ENCODE assay signal across 1 cellular context in the genomic region with DNA sequence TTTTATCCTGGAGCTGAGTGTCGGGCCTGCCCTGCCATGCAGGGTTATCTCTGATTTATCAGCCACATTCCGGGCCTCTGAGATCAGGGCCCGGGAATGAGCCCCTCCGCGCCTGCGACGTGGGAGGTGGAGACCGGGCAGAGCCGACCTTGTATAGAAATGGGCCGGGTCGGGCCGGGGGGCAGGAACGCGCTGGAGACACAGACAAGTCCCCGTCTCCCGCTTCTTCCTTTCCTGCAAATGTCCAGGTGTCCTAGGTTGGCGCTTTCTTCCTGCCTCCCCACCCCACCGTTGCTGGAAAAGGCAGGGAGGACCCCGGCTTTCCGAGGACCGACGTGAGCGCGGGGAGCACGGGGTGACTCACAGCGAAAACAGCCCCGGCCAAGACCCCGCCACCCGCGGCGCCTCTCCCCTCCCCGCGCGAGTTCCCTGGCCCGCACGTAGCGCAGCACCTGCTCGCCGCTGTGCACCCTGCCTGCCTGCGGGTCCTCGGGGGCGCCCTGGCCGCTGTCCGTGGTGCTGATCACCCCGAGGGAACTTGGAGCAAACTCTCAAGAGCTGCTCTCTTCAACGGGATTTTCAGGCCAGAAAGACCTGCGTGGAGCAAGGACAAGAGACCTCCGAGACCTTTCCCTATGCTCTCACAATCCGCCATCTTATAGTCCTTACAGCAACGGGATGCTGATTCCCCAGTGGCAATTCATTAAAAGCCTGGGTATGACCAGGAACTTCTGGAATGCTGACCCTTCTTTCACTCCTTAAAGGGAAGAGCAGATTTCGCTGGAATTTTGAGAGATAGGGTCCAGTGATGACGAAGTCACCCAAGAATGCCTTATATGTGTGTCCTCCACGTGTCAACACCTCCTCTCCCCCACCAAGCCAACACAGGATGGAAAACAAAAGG.
TF ChIP-seq lines count a peak whose summit lies in the region.

No MANE protein-coding gene starts in this region.

TF ChIP-seq in HepG2, 621 proteins besides CTCF, POLR2A, EP300 and RAD21 (continued from another document and continues in another):
- TF ChIP-seq, protein P1, sequence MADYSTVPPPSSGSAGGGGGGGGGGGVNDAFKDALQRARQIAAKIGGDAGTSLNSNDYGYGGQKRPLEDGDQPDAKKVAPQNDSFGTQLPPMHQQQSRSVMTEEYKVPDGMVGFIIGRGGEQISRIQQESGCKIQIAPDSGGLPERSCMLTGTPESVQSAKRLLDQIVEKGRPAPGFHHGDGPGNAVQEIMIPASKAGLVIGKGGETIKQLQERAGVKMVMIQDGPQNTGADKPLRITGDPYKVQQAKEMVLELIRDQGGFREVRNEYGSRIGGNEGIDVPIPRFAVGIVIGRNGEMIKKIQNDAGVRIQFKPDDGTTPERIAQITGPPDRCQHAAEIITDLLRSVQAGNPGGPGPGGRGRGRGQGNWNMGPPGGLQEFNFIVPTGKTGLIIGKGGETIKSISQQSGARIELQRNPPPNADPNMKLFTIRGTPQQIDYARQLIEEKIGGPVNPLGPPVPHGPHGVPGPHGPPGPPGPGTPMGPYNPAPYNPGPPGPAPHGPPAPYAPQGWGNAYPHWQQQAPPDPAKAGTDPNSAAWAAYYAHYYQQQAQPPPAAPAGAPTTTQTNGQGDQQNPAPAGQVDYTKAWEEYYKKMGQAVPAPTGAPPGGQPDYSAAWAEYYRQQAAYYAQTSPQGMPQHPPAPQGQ (CRISPR knock-in tag; IDR thresholded peaks at IDR 0.05; ENCODE audit: borderline replicate concordance): no peak
- TF ChIP-seq FOSL1 (CRISPR knock-in tag; IDR thresholded peaks at IDR 0.05; ENCODE audit: borderline replicate concordance) (no peak), ARNT (IDR thresholded peaks at IDR 0.05) (no peak), ZNF33A (CRISPR knock-in tag; IDR thresholded peaks at IDR 0.05; ENCODE audit: borderline replicate concordance) (no peak), CBX1 (IDR thresholded peaks at IDR 0.05; ENCODE audit: low read depth) (no peak), HOXD1 (CRISPR knock-in tag; IDR thresholded peaks at IDR 0.05) (peak; percentile 94), XRCC5 (optimal IDR thresholded peaks at IDR 0.05; ENCODE audit: low read length) (peak; percentile 86), ATF7 (IDR thresholded peaks at IDR 0.05) (no peak), ATF7 (CRISPR knock-in tag; IDR thresholded peaks at IDR 0.05) (0 out of 2 replicates have a peak, but pooled peaks have one; percentile 27), MTA3 (CRISPR knock-in tag; IDR thresholded peaks at IDR 0.05) (peak; percentile 94), NFE2 (CRISPR knock-in tag; IDR thresholded peaks at IDR 0.05) (no peak), ZBTB3 (CRISPR knock-in tag; IDR thresholded peaks at IDR 0.05; ENCODE audit: borderline replicate concordance, low read depth) (peak; percentile 87; the same call in 1 of the 2 replicates), ZNF780A (CRISPR knock-in tag; IDR thresholded peaks at IDR 0.05) (peak; percentile 97), FOXO1 (CRISPR knock-in tag; IDR thresholded peaks at IDR 0.05) (peak; percentile 88), FOXA1 (IDR thresholded peaks at IDR 0.05) (no peak), FOXA1 (CRISPR knock-in tag; IDR thresholded peaks at IDR 0.05) (no peak), NONO (IDR thresholded peaks at IDR 0.05) (no peak), NONO (CRISPR knock-in tag; conservative IDR thresholded peaks at IDR 0.05) (0 out of 2 replicates have a peak, but pooled peaks have one; percentile 36), HHEX (CRISPR knock-in tag; IDR thresholded peaks at IDR 0.05) (no peak), JUN (CRISPR knock-in tag; IDR thresholded peaks at IDR 0.05) (no peak), KDM2A (CRISPR knock-in tag; IDR thresholded peaks at IDR 0.05; ENCODE audit: borderline replicate concordance, low read depth) (peak; percentile 96), SAP130 (CRISPR knock-in tag; IDR thresholded peaks at IDR 0.05; ENCODE audit: low read depth) (peak; percentile 97), ARID2 (CRISPR knock-in tag; IDR thresholded peaks at IDR 0.05; ENCODE audit: borderline replicate concordance) (peak; percentile 60; the same call in 1 of the 2 replicates), CBX2 (IDR thresholded peaks at IDR 0.05; ENCODE audit: low read depth, low read length) (no peak), CBX2 (CRISPR knock-in tag; IDR thresholded peaks at IDR 0.05; ENCODE audit: low read depth) (no peak), ZSCAN25 (CRISPR knock-in tag; IDR thresholded peaks at IDR 0.05) (peak; percentile 97), MTA1 (CRISPR knock-in tag; IDR thresholded peaks at IDR 0.05; ENCODE audit: borderline replicate concordance) (peak; percentile 46; the same call in 1 of the 2 replicates), ZSCAN31 (CRISPR knock-in tag; IDR thresholded peaks at IDR 0.05; ENCODE audit: low read depth) (peak; percentile 70; the same call in 1 of the 2 replicates)
- TF ChIP-seq, protein P2, sequence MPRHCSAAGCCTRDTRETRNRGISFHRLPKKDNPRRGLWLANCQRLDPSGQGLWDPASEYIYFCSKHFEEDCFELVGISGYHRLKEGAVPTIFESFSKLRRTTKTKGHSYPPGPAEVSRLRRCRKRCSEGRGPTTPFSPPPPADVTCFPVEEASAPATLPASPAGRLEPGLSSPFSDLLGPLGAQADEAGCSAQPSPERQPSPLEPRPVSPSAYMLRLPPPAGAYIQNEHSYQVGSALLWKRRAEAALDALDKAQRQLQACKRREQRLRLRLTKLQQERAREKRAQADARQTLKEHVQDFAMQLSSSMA (CRISPR knock-in tag; IDR thresholded peaks at IDR 0.05): no peak
- TF ChIP-seq, protein P3, sequence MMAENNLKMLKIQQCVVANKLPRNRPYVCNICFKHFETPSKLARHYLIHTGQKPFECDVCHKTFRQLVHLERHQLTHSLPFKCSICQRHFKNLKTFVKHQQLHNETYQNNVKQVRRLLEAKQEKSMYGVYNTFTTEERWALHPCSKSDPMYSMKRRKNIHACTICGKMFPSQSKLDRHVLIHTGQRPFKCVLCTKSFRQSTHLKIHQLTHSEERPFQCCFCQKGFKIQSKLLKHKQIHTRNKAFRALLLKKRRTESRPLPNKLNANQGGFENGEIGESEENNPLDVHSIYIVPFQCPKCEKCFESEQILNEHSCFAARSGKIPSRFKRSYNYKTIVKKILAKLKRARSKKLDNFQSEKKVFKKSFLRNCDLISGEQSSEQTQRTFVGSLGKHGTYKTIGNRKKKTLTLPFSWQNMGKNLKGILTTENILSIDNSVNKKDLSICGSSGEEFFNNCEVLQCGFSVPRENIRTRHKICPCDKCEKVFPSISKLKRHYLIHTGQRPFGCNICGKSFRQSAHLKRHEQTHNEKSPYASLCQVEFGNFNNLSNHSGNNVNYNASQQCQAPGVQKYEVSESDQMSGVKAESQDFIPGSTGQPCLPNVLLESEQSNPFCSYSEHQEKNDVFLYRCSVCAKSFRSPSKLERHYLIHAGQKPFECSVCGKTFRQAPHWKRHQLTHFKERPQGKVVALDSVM (CRISPR knock-in tag; IDR thresholded peaks at IDR 0.05): 0 out of 2 replicates have a peak, but pooled peaks have one; percentile 17
- TF ChIP-seq, protein P4, sequence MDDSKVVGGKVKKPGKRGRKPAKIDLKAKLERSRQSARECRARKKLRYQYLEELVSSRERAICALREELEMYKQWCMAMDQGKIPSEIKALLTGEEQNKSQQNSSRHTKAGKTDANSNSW (CRISPR knock-in tag; IDR thresholded peaks at IDR 0.05; ENCODE audit: borderline replicate concordance): peak; percentile 81; the same call in 1 of the 2 replicates
- TF ChIP-seq, protein P5, sequence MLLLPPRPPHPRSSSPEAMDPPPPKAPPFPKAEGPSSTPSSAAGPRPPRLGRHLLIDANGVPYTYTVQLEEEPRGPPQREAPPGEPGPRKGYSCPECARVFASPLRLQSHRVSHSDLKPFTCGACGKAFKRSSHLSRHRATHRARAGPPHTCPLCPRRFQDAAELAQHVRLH (CRISPR knock-in tag; IDR thresholded peaks at IDR 0.05; ENCODE audit: borderline replicate concordance, low read depth): peak; percentile 99
- TF ChIP-seq, protein P6, sequence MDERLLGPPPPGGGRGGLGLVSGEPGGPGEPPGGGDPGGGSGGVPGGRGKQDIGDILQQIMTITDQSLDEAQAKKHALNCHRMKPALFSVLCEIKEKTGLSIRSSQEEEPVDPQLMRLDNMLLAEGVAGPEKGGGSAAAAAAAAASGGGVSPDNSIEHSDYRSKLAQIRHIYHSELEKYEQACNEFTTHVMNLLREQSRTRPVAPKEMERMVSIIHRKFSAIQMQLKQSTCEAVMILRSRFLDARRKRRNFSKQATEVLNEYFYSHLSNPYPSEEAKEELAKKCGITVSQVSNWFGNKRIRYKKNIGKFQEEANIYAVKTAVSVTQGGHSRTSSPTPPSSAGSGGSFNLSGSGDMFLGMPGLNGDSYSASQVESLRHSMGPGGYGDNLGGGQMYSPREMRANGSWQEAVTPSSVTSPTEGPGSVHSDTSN (CRISPR knock-in tag; IDR thresholded peaks at IDR 0.05): no peak
- TF ChIP-seq, protein P7, sequence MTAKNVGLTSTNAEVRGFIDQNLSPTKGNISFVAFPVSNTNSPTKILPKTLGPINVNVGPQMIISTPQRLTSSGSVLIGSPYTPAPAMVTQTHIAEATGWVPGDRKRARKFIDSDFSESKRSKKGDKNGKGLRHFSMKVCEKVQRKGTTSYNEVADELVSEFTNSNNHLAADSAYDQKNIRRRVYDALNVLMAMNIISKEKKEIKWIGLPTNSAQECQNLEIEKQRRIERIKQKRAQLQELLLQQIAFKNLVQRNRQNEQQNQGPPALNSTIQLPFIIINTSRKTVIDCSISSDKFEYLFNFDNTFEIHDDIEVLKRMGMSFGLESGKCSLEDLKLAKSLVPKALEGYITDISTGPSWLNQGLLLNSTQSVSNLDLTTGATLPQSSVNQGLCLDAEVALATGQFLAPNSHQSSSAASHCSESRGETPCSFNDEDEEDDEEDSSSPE (CRISPR knock-in tag; IDR thresholded peaks at IDR 0.05): no peak
- TF ChIP-seq, protein P8, sequence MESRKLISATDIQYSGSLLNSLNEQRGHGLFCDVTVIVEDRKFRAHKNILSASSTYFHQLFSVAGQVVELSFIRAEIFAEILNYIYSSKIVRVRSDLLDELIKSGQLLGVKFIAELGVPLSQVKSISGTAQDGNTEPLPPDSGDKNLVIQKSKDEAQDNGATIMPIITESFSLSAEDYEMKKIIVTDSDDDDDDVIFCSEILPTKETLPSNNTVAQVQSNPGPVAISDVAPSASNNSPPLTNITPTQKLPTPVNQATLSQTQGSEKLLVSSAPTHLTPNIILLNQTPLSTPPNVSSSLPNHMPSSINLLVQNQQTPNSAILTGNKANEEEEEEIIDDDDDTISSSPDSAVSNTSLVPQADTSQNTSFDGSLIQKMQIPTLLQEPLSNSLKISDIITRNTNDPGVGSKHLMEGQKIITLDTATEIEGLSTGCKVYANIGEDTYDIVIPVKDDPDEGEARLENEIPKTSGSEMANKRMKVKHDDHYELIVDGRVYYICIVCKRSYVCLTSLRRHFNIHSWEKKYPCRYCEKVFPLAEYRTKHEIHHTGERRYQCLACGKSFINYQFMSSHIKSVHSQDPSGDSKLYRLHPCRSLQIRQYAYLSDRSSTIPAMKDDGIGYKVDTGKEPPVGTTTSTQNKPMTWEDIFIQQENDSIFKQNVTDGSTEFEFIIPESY (CRISPR knock-in tag; IDR thresholded peaks at IDR 0.05): no peak; the same call in 1 of the 2 replicates
- TF ChIP-seq, protein P9, sequence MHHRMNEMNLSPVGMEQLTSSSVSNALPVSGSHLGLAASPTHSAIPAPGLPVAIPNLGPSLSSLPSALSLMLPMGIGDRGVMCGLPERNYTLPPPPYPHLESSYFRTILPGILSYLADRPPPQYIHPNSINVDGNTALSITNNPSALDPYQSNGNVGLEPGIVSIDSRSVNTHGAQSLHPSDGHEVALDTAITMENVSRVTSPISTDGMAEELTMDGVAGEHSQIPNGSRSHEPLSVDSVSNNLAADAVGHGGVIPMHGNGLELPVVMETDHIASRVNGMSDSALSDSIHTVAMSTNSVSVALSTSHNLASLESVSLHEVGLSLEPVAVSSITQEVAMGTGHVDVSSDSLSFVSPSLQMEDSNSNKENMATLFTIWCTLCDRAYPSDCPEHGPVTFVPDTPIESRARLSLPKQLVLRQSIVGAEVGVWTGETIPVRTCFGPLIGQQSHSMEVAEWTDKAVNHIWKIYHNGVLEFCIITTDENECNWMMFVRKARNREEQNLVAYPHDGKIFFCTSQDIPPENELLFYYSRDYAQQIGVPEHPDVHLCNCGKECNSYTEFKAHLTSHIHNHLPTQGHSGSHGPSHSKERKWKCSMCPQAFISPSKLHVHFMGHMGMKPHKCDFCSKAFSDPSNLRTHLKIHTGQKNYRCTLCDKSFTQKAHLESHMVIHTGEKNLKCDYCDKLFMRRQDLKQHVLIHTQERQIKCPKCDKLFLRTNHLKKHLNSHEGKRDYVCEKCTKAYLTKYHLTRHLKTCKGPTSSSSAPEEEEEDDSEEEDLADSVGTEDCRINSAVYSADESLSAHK (CRISPR knock-in tag; IDR thresholded peaks at IDR 0.05; ENCODE audit: borderline replicate concordance): no peak
- TF ChIP-seq, protein P10, sequence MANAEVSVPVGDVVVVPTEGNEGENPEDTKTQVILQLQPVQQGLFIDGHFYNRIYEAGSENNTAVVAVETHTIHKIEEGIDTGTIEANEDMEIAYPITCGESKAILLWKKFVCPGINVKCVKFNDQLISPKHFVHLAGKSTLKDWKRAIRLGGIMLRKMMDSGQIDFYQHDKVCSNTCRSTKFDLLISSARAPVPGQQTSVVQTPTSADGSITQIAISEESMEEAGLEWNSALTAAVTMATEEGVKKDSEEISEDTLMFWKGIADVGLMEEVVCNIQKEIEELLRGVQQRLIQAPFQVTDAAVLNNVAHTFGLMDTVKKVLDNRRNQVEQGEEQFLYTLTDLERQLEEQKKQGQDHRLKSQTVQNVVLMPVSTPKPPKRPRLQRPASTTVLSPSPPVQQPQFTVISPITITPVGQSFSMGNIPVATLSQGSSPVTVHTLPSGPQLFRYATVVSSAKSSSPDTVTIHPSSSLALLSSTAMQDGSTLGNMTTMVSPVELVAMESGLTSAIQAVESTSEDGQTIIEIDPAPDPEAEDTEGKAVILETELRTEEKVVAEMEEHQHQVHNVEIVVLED (CRISPR knock-in tag; IDR thresholded peaks at IDR 0.05; ENCODE audit: borderline replicate concordance): 0 out of 2 replicates have a peak, but pooled peaks have one; percentile 26
- TF ChIP-seq, protein P11, sequence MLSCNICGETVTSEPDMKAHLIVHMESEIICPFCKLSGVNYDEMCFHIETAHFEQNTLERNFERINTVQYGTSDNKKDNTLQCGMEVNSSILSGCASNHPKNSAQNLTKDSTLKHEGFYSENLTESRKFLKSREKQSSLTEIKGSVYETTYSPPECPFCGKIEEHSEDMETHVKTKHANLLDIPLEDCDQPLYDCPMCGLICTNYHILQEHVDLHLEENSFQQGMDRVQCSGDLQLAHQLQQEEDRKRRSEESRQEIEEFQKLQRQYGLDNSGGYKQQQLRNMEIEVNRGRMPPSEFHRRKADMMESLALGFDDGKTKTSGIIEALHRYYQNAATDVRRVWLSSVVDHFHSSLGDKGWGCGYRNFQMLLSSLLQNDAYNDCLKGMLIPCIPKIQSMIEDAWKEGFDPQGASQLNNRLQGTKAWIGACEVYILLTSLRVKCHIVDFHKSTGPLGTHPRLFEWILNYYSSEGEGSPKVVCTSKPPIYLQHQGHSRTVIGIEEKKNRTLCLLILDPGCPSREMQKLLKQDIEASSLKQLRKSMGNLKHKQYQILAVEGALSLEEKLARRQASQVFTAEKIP (CRISPR knock-in tag; IDR thresholded peaks at IDR 0.05; ENCODE audit: borderline replicate concordance): no peak
- TF ChIP-seq, protein P12, sequence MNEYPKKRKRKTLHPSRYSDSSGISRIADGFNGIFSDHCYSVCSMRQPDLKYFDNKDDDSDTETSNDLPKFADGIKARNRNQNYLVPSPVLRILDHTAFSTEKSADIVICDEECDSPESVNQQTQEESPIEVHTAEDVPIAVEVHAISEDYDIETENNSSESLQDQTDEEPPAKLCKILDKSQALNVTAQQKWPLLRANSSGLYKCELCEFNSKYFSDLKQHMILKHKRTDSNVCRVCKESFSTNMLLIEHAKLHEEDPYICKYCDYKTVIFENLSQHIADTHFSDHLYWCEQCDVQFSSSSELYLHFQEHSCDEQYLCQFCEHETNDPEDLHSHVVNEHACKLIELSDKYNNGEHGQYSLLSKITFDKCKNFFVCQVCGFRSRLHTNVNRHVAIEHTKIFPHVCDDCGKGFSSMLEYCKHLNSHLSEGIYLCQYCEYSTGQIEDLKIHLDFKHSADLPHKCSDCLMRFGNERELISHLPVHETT (CRISPR knock-in tag; conservative IDR thresholded peaks at IDR 0.05): peak; percentile 64; the same call in 1 of the 2 replicates
